Comparison of ENCODE assay signal across 25 cellular contexts in genomic region chr14:25150401-25150800, GRCh38.
DNase-seq lines count a peak whose midpoint lies in the region; ATAC-seq and TF ChIP-seq lines count a peak whose summit lies in the region.
"Had no signal": no experiment of that assay in that cellular context is flagged by ENCODE, and none has a peak within 500 bp of the region (broad histone marks: within the 10 kb centered on the region; RNA-seq: fewer than 3 reads in every experiment).

No MANE protein-coding gene starts in this region.

- intact Hi-C loops in sigmoid colon (cut with DNase I) (loop anchor here (5.0 kb wide), 3 partner anchors 343 to 438 kb away; no protein-coding TSS in a partner anchor), natural killer cell (cut with micrococcal nuclease) (loop anchor here (10.0 kb wide), 1 partner anchor 816 kb away; the partner anchor contains the start of genes ADCY4 and RIPK3)

- no peak overlapping the region for H3K4ac ChIP-seq in mesenchymal stem cell (ENCODE audit: low read depth in 1 of 2, low read length in 2 of 2)

- no peak overlapping the region for H3K23ac ChIP-seq in mesenchymal stem cell (ENCODE audit: low read length in 2 of 2)

- H3K27ac ChIP-seq in mesenchymal stem cell (ENCODE audit: low read length, poor library complexity, severe bottlenecking) (no peak overlapping the region), sigmoid colon (no peak overlapping the region)
- H3K27ac ChIP-seq: A549, esophagus squamous epithelium, neutrophil, psoas muscle, upper lobe of left lung had no signal

- no peak overlapping the region for H2AFZ ChIP-seq in mesenchymal stem cell (ENCODE audit: low read depth, low read length)

- H3K9me3 ChIP-seq in mesenchymal stem cell (ENCODE audit: control insufficient read depth, low read length) (no peaks in the 10 kb centered on the region), sigmoid colon (no peaks in the 10 kb centered on the region)
- H3K9me3 ChIP-seq: A549, esophagus squamous epithelium, neutrophil, psoas muscle, upper lobe of left lung had no signal

- peak overlapping the region in 1 of 2 experiments; percentile 48 for H3K18ac ChIP-seq in mesenchymal stem cell (ENCODE audit: low read depth in 1 of 2, low read length in 2 of 2)

- TF ChIP-seq CTCF in choroid plexus epithelial cell (conservative IDR thresholded peaks at IDR 0.05; ENCODE audit: low read depth, low read length) (no peak), sigmoid colon (IDR thresholded peaks at IDR 0.05) (no peak), natural killer cell (IDR thresholded peaks at IDR 0.05) (no peak)

- H3K4me3 ChIP-seq in choroid plexus epithelial cell (ENCODE audit: low read depth, low read length) (no peak overlapping the region), mesenchymal stem cell (ENCODE audit: insufficient read depth in 1 of 2, low read depth in 1 of 2, low read length in 2 of 2) (no peak overlapping the region), sigmoid colon (no peak overlapping the region)
- H3K4me3 ChIP-seq: A549, esophagus squamous epithelium, lung, psoas muscle, skin epidermis, upper lobe of left lung had no signal

- H3K27ac Mint-ChIP-seq in activated T-helper 17 cell treated with anti-CD3 and anti-CD28 coated beads, Interleukin-2, amount 50 U/mL, for 72 hours, result no peak overlapping the region
- no peak overlapping the region for H3K27ac Mint-ChIP-seq in natural killer cell
- H3K27ac Mint-ChIP-seq: activated CD4-positive, alpha-beta memory T cell treated with anti-CD3 and anti-CD28 coated beads for 36 hours; activated naive CD8-positive, alpha-beta T cell treated with anti-CD3 and anti-CD28 coated beads, Interleukin-2, amount 10 ng/mL, durations not matched to agents 7 days and 5 days; brain; WTC11 had no signal

- peaks cover 13% of the 10 kb centered on the region for H3K27me3 Mint-ChIP-seq in activated T-helper 17 cell treated with anti-CD3 and anti-CD28 coated beads, Interleukin-2, amount 50 U/mL, for 72 hours
- peaks cover 16 to 42% of the 10 kb centered on the region in 2 donors for H3K27me3 Mint-ChIP-seq in natural killer cell (ENCODE audit: low read depth in 2 of 2)

- H3K36me3 Mint-ChIP-seq in activated T-helper 17 cell treated with anti-CD3 and anti-CD28 coated beads, Interleukin-2, amount 50 U/mL, for 72 hours (ENCODE audit: low read depth), result no peaks in the 10 kb centered on the region
- no peaks in the 10 kb centered on the region for H3K36me3 Mint-ChIP-seq in natural killer cell
- H3K36me3 Mint-ChIP-seq: activated CD4-positive, alpha-beta memory T cell treated with anti-CD3 and anti-CD28 coated beads for 36 hours; activated naive CD8-positive, alpha-beta T cell treated with anti-CD3 and anti-CD28 coated beads, Interleukin-2, amount 10 ng/mL, durations not matched to agents 7 days and 5 days; brain; CD8-positive, alpha-beta memory T cell; WTC11 had no signal

- TF ChIP-seq POLR2A in sigmoid colon (IDR thresholded peaks at IDR 0.05), result no peak

- no peaks in the 10 kb centered on the region for H3K4me1 Mint-ChIP-seq in activated T-helper 17 cell treated with anti-CD3 and anti-CD28 coated beads, Interleukin-2, amount 50 U/mL, for 72 hours
- no peaks in the 10 kb centered on the region for H3K4me1 Mint-ChIP-seq in natural killer cell
- H3K4me1 Mint-ChIP-seq: activated naive CD8-positive, alpha-beta T cell treated with anti-CD3 and anti-CD28 coated beads, Interleukin-2, amount 10 ng/mL, durations not matched to agents 7 days and 5 days; brain; CD8-positive, alpha-beta memory T cell had no signal

- no peak overlapping the region for H2BK15ac ChIP-seq in mesenchymal stem cell (ENCODE audit: low read depth, poor library complexity, severe bottlenecking)

- no peak overlapping the region for H3K4me3 Mint-ChIP-seq in activated T-helper 17 cell treated with anti-CD3 and anti-CD28 coated beads, Interleukin-2, amount 50 U/mL, for 72 hours
- no peak overlapping the region for H3K4me3 Mint-ChIP-seq in natural killer cell
- H3K4me3 Mint-ChIP-seq: activated CD4-positive, alpha-beta memory T cell treated with anti-CD3 and anti-CD28 coated beads for 36 hours; activated naive CD8-positive, alpha-beta T cell treated with anti-CD3 and anti-CD28 coated beads, Interleukin-2, amount 10 ng/mL, durations not matched to agents 7 days and 5 days; brain; CD8-positive, alpha-beta memory T cell; WTC11 had no signal

- H2BK12ac ChIP-seq in mesenchymal stem cell (ENCODE audit: low read length in 2 of 2), result no peak overlapping the region

- no peaks in the 10 kb centered on the region for H3K79me1 ChIP-seq in mesenchymal stem cell (replicated peaks; ENCODE audit: low read length, poor library complexity, severe bottlenecking)

- H3K14ac ChIP-seq in mesenchymal stem cell (ENCODE audit: low read length in 2 of 2), result no peak overlapping the region

- peak overlapping the region; percentile 59 for H3K9ac ChIP-seq in mesenchymal stem cell (ENCODE audit: low read length)

- H3K4me1 ChIP-seq in mesenchymal stem cell (ENCODE audit: control insufficient read depth, insufficient read depth, low read depth, low read length) (no peaks in the 10 kb centered on the region), sigmoid colon (no peaks in the 10 kb centered on the region)
- H3K4me1 ChIP-seq: A549, esophagus squamous epithelium, psoas muscle, upper lobe of left lung had no signal

- H3K36me3 ChIP-seq in mesenchymal stem cell (ENCODE audit: control insufficient read depth in 1 of 2, insufficient read depth in 2 of 2, low read depth in 1 of 2, low read length in 2 of 2), result no peaks in the 10 kb centered on the region
- H3K36me3 ChIP-seq in sigmoid colon, result no peaks in the 10 kb centered on the region
- H3K36me3 ChIP-seq: esophagus squamous epithelium, neutrophil, upper lobe of left lung had no signal

- no peaks in the 10 kb centered on the region for H3K27me3 ChIP-seq in mesenchymal stem cell (ENCODE audit: control insufficient read depth in 1 of 2, insufficient read depth in 1 of 2, low read length in 2 of 2)
- H3K27me3 ChIP-seq in sigmoid colon, result no peaks in the 10 kb centered on the region
- H3K27me3 ChIP-seq: esophagus squamous epithelium, neutrophil, upper lobe of left lung had no signal

- no peak overlapping the region for H2AK5ac ChIP-seq in mesenchymal stem cell (ENCODE audit: low read length, severe bottlenecking)

- no peak overlapping the region for H3K4me2 ChIP-seq in mesenchymal stem cell (ENCODE audit: low read length, poor library complexity, severe bottlenecking)
- H3K4me2 ChIP-seq: A549 had no signal

- no peak for TF ChIP-seq EP300 in sigmoid colon (IDR thresholded peaks at IDR 0.05)

- DNase-seq in EH (ENCODE audit: low read depth), result peak; percentile 1
- DNase-seq in NCI-H226, result peak; percentile 32
- peak; percentile 53 for DNase-seq in choroid plexus epithelial cell (ENCODE audit: low read depth)
- DNase-seq in mesenchymal stem cell, result no peak
- no peak for DNase-seq in sigmoid colon
- DNase-seq in natural killer cell, result no peak
- DNase-seq in stimulated activated CD4-positive, alpha-beta T cell treated with anti-CD3 and anti-CD28 coated beads, Interleukin-2, amount 100 ng/mL, for 48 hours, result no peak
- DNase-seq: activated CD4-positive, alpha-beta memory T cell treated with anti-CD3 and anti-CD28 coated beads for 36 hours; activated naive CD8-positive, alpha-beta T cell treated with anti-CD3 and anti-CD28 coated beads, Interleukin-2, amount 10 ng/mL, durations not matched to agents 7 days and 5 days; esophagus squamous epithelium; GDM1; glutamatergic neuron; GOT3; kidney; psoas muscle; stimulated activated CD4-positive, alpha-beta T cell treated with anti-CD3 and anti-CD28 coated beads, Interleukin-1b, Interleukin-23, amount 100 ng/mL, for 48 hours; upper lobe of left lung had no signal

- H2BK120ac ChIP-seq in mesenchymal stem cell (ENCODE audit: low read depth, low read length), result no peak overlapping the region

- H3K9me3 Mint-ChIP-seq in activated T-helper 17 cell treated with anti-CD3 and anti-CD28 coated beads, Interleukin-2, amount 50 U/mL, for 72 hours, result no peaks in the 10 kb centered on the region
- H3K9me3 Mint-ChIP-seq in natural killer cell, result no peaks in the 10 kb centered on the region
- H3K9me3 Mint-ChIP-seq: activated CD4-positive, alpha-beta memory T cell treated with anti-CD3 and anti-CD28 coated beads for 36 hours; activated naive CD8-positive, alpha-beta T cell treated with anti-CD3 and anti-CD28 coated beads, Interleukin-2, amount 10 ng/mL, durations not matched to agents 7 days and 5 days; brain; CD8-positive, alpha-beta memory T cell; WTC11 had no signal

- no peak overlapping the region for H4K8ac ChIP-seq in mesenchymal stem cell (ENCODE audit: low read length)

- no peak overlapping the region for H2BK5ac ChIP-seq in mesenchymal stem cell (ENCODE audit: low read depth, low read length, poor library complexity, severe bottlenecking)

- no peak overlapping the region for H4K91ac ChIP-seq in mesenchymal stem cell (ENCODE audit: low read length)

- no peak for ATAC-seq in activated T-helper 17 cell treated with anti-CD3 and anti-CD28 coated beads, Interleukin-2, amount 50 U/mL, for 72 hours (replicated peaks)
- no peak for ATAC-seq in natural killer cell
- ATAC-seq: psoas muscle, WTC11 had no signal

Comparison
In these comparisons a context has a peak if more than half of its experiments do, and no peak if none do; other contexts are left out.
1. DNase-seq: peak in EH (single experiment), NCI-H226 (single experiment) and choroid plexus epithelial cell (single experiment); none in mesenchymal stem cell (single experiment), sigmoid colon (single experiment), natural killer cell (single experiment) and stimulated activated CD4-positive, alpha-beta T cell treated with anti-CD3 and anti-CD28 coated beads, Interleukin-2, amount 100 ng/mL, for 48 hours (0 of 2).